ENCODE assay signal across 9 cellular contexts in genomic region chr1:31010081-31010989, GRCh38. TPM values are rescaled to one million over a fixed set of nuclear protein-coding genes. Genes with fewer than 3 reads are reported as not detected.
A peak's percentile ranks its signal among the peaks of the same experiment; 100 is the strongest.
DNase-seq lines count a peak whose midpoint lies in the region; ATAC-seq, FAIRE-seq and TF ChIP-seq lines count a peak whose summit lies in the region.
"Had no signal": no experiment of that assay in that cellular context is flagged by ENCODE, and none has a peak within 500 bp of the region (broad histone marks: within the 10 kb centered on the region; RNA-seq: fewer than 3 reads in every experiment).

No MANE protein-coding gene starts in this region.

- DNase-seq in GM12892 (ENCODE audit: insufficient read length) (peak; percentile 4), HCEC 1CT (peak; percentile 82), NCI-H510A treated with DMSO at 0.1 percent for 48 hours (lab: John Stamatoyannopoulos, UW) (no peak), middle frontal gyrus (ENCODE audit: extremely low spot score, low spot score) (no peak), ascending aorta (ENCODE audit: low spot score in 2 of 2) (no peak), posterior cingulate gyrus (no peak)
- no peak for DNase-seq in activated CD4-positive, alpha-beta memory T cell treated with anti-CD3 and anti-CD28 coated beads, Interleukin-2, amount 10 ng/mL, durations not matched to agents 7 days and 5 days
- DNase-seq in naive thymus-derived CD8-positive, alpha-beta T cell = peak in 1 of 10 donors; percentile 9
- DNase-seq: left cardiac atrium had no signal

- peaks cover 59% of the 10 kb centered on the region for H3K4me1 Mint-ChIP-seq in activated CD4-positive, alpha-beta memory T cell treated with anti-CD3 and anti-CD28 coated beads, Interleukin-2, amount 10 ng/mL, durations not matched to agents 7 days and 5 days
- peaks cover 44 to 80% (median 73%) of the 10 kb centered on the region in 4 donors for H3K4me1 Mint-ChIP-seq in naive thymus-derived CD8-positive, alpha-beta T cell

- no peaks in the 10 kb centered on the region for H3K27me3 ChIP-seq in ascending aorta

- peaks cover 7 to 8% of the 10 kb centered on the region in 2 donors for H3K36me3 ChIP-seq in ascending aorta

- CTCF ChIA-PET in activated CD4-positive, alpha-beta memory T cell treated with anti-CD3 and anti-CD28 coated beads, Interleukin-2, amount 10 ng/mL, durations not matched to agents 7 days and 5 days (lab: Charles Lee) = interaction anchor here (0.6 to 1.4 kb wide), 2 partner anchors 12 to 21 kb away, joined by 3 read pairs; no protein-coding TSS in a partner anchor

- ATAC-seq in naive thymus-derived CD8-positive, alpha-beta T cell = peak; percentile 55 to 72

- H3K27me3 Mint-ChIP-seq in activated CD4-positive, alpha-beta memory T cell treated with anti-CD3 and anti-CD28 coated beads, Interleukin-2, amount 10 ng/mL, durations not matched to agents 7 days and 5 days = no peaks in the 10 kb centered on the region
- H3K27me3 Mint-ChIP-seq in naive thymus-derived CD8-positive, alpha-beta T cell = no peaks in the 10 kb centered on the region

- H3K4me1 ChIP-seq in ascending aorta = peaks cover 0 to 18% of the 10 kb centered on the region in 2 donors

- TF ChIP-seq POLR2A in GM12892 (IDR thresholded peaks at IDR 0.05; ENCODE audit: low read depth, low read length) = no peak

- no peak overlapping the region for H3K4me3 ChIP-seq in ascending aorta

- H3K36me3 Mint-ChIP-seq in activated CD4-positive, alpha-beta memory T cell treated with anti-CD3 and anti-CD28 coated beads, Interleukin-2, amount 10 ng/mL, durations not matched to agents 7 days and 5 days (ENCODE audit: low read depth) = peaks cover 25% of the 10 kb centered on the region
- peaks cover 6 to 46% (median 7%) of the 10 kb centered on the region in 3 donors for H3K36me3 Mint-ChIP-seq in naive thymus-derived CD8-positive, alpha-beta T cell

- H3K9me3 Mint-ChIP-seq in activated CD4-positive, alpha-beta memory T cell treated with anti-CD3 and anti-CD28 coated beads, Interleukin-2, amount 10 ng/mL, durations not matched to agents 7 days and 5 days = no peaks in the 10 kb centered on the region
- no peaks in the 10 kb centered on the region for H3K9me3 Mint-ChIP-seq in naive thymus-derived CD8-positive, alpha-beta T cell

- no peaks in the 10 kb centered on the region for H3K9me3 ChIP-seq in ascending aorta

- intact Hi-C loops in ascending aorta (cut with DNase I) (no loop called here), posterior cingulate gyrus (cut with DNase I) (no loop called here)

- no peak for TF ChIP-seq CTCF in ascending aorta (IDR thresholded peaks at IDR 0.05)

- peak overlapping the region; percentile 65 for H3K27ac Mint-ChIP-seq in activated CD4-positive, alpha-beta memory T cell treated with anti-CD3 and anti-CD28 coated beads, Interleukin-2, amount 10 ng/mL, durations not matched to agents 7 days and 5 days
- H3K27ac Mint-ChIP-seq in naive thymus-derived CD8-positive, alpha-beta T cell = peak overlapping the region; percentile 9 to 68 (median 55)

- no peak overlapping the region for H3K4me3 Mint-ChIP-seq in activated CD4-positive, alpha-beta memory T cell treated with anti-CD3 and anti-CD28 coated beads, Interleukin-2, amount 10 ng/mL, durations not matched to agents 7 days and 5 days
- H3K4me3 Mint-ChIP-seq in naive thymus-derived CD8-positive, alpha-beta T cell = peak overlapping the region in 9 of 10 donors; percentile 5 to 60 (median 15)

- H3K27ac ChIP-seq in ascending aorta = no peak overlapping the region

- peak; percentile 74 for FAIRE-seq in GM12892 (lab: Jason Lieb, UNC)

- POLR2A ChIA-PET in activated CD4-positive, alpha-beta memory T cell treated with anti-CD3 and anti-CD28 coated beads, Interleukin-2, amount 10 ng/mL, durations not matched to agents 7 days and 5 days (lab: Charles Lee) = interaction anchor here (0.6 to 2.8 kb wide), 12 partner anchors 10 to 57 kb away, joined by 3 to 13 read pairs (median 4); partner anchors contain the start of gene PUM1
- POLR2A ChIA-PET in naive thymus-derived CD8-positive, alpha-beta T cell (lab: Charles Lee) = interaction anchor here (1.5 kb wide), 1 partner anchor 10 kb away, joined by 5 read pairs; no protein-coding TSS in a partner anchor

RNA-seq across cellular contexts. Expression of gene PUM1, which starts 55.2 kb away (rescaled TPM):
- 33.6 TPM for polyA plus RNA-seq in GM12892 (2012; ENCODE audit: missing spikeins)
- total RNA-seq in activated CD4-positive, alpha-beta memory T cell treated with anti-CD3 and anti-CD28 coated beads, Interleukin-2, amount 10 ng/mL, durations not matched to agents 7 days and 5 days = 10 to 100 TPM; 86.8 to 87.4 TPM
- 100 to 1,000 TPM; 175 to 189 TPM for total RNA-seq in naive thymus-derived CD8-positive, alpha-beta T cell
- 100 to 1,000 TPM in 2 of 3 donors, 10 to 100 TPM in 1; 94.0 to 126 (median 113) TPM for polyA plus RNA-seq in naive thymus-derived CD8-positive, alpha-beta T cell
- 52.3 TPM for total RNA-seq in ascending aorta

Comparison
In these comparisons a context has a peak if more than half of its experiments do, and no peak if none do; other contexts are left out.
1. DNase-seq: peak in GM12892 (single experiment) and HCEC 1CT (single experiment); none in activated CD4-positive, alpha-beta memory T cell treated with anti-CD3 and anti-CD28 coated beads, Interleukin-2, amount 10 ng/mL, durations not matched to agents 7 days and 5 days (single experiment), NCI-H510A treated with DMSO at 0.1 percent for 48 hours (single experiment), middle frontal gyrus (single experiment), ascending aorta (0 of 2) and posterior cingulate gyrus (0 of 10).